1 cellular context compared by ENCODE assay signal in genomic region chr14:50366589-50366988, GRCh38.
TF ChIP-seq lines count a peak whose summit lies in the region.

No MANE protein-coding gene starts in this region.

TF ChIP-seq in SK-N-SH treated with all-trans-retinoic acid at 6 μM for 48 hours, 23 proteins besides CTCF, POLR2A, EP300 and RAD21 (continued from another document):
- no peak for TF ChIP-seq CSRNP3 (CRISPR knock-in tag; IDR thresholded peaks at IDR 0.05)
